In genomic region chr2:124875627-124876244, GRCh38 we compare ENCODE assay signal across 1 cellular context.
TF ChIP-seq lines count a peak whose summit lies in the region.

No MANE protein-coding gene starts in this region.

TF ChIP-seq in GM23338, 12 proteins besides CTCF, POLR2A, EP300 and RAD21 (continued from another document):
- TF ChIP-seq, protein P1, sequence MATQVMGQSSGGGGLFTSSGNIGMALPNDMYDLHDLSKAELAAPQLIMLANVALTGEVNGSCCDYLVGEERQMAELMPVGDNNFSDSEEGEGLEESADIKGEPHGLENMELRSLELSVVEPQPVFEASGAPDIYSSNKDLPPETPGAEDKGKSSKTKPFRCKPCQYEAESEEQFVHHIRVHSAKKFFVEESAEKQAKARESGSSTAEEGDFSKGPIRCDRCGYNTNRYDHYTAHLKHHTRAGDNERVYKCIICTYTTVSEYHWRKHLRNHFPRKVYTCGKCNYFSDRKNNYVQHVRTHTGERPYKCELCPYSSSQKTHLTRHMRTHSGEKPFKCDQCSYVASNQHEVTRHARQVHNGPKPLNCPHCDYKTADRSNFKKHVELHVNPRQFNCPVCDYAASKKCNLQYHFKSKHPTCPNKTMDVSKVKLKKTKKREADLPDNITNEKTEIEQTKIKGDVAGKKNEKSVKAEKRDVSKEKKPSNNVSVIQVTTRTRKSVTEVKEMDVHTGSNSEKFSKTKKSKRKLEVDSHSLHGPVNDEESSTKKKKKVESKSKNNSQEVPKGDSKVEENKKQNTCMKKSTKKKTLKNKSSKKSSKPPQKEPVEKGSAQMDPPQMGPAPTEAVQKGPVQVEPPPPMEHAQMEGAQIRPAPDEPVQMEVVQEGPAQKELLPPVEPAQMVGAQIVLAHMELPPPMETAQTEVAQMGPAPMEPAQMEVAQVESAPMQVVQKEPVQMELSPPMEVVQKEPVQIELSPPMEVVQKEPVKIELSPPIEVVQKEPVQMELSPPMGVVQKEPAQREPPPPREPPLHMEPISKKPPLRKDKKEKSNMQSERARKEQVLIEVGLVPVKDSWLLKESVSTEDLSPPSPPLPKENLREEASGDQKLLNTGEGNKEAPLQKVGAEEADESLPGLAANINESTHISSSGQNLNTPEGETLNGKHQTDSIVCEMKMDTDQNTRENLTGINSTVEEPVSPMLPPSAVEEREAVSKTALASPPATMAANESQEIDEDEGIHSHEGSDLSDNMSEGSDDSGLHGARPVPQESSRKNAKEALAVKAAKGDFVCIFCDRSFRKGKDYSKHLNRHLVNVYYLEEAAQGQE (IDR thresholded peaks at IDR 0.05; ENCODE audit: unreplicated experiment): no peak
- TF ChIP-seq JUNB (IDR thresholded peaks at IDR 0.05; ENCODE audit: unreplicated experiment): no peak
- TF ChIP-seq EZH2 (IDR thresholded peaks at IDR 0.05; ENCODE audit: low read depth, unreplicated experiment): no peak
- TF ChIP-seq ZNF462 (CRISPR knock-in tag; IDR thresholded peaks at IDR 0.05): no peak
- no peak for TF ChIP-seq CREB1 (CRISPR knock-in tag; IDR thresholded peaks at IDR 0.05; ENCODE audit: low read depth)
- TF ChIP-seq NANOG (IDR thresholded peaks at IDR 0.05; ENCODE audit: borderline replicate concordance): no peak
- no peak for TF ChIP-seq ZNF331 (CRISPR knock-in tag; IDR thresholded peaks at IDR 0.05; ENCODE audit: low read depth)
- no peak for TF ChIP-seq STAT1 (IDR thresholded peaks at IDR 0.05; ENCODE audit: unreplicated experiment)
- no peak for TF ChIP-seq POLR2AphosphoS5 (IDR thresholded peaks at IDR 0.05; ENCODE audit: low read depth)
- no peak for TF ChIP-seq ZNF114 (CRISPR knock-in tag; IDR thresholded peaks at IDR 0.05)
